Comparison of ENCODE assay signal across 9 cellular contexts in the genomic region with DNA sequence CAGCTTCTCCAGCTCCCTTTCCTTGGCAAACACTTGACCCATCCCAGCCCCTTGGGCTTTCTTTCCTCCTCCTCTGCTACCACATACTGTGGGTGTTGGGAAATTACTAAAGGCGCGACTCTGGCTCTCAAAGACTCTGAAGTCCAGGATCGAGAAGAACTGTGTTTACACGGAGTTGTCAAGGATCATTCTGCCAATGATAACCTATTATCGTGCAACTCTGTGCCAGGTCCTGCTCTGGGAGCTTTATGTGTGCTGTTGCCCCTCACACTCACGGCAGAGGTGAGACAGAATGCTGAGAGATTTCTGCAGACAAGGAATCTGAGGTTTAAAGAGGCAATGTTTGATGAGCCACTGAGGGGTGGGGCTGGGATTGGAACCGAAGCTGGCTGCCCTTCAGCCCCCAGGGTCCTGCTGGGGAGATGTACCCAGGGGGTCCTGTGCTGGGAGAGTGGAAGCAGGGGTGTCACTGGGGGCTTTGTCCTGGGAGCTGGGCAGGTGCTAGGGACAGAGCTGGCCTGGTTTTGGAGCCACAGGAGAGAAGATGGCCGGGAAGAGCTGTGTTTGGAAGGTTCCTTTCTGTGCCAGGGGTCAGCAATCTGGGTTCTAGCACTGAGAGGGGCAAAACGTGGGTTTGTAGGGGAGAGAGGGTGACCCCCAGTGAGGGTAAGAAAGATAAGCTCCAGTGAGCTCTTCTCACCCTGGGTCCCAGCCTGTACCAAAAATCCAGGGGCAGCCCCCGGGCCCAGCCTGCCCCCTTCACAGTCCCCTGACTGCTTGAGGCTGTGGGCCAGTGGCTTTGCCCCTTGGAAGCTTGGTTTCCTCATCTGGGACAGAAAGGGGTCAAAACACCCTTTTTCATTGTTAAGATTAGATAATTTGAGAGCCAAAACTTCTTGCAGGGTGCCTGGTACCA.
DNase-seq lines count a peak whose midpoint lies in the region; ATAC-seq and TF ChIP-seq lines count a peak whose summit lies in the region.
"Had no signal": no experiment of that assay in that cellular context is flagged by ENCODE, and none has a peak within 500 bp of the region (broad histone marks: within the 10 kb centered on the region; RNA-seq: fewer than 3 reads in every experiment).

No MANE protein-coding gene starts in this region.

- DNase-seq in HCT116 (ENCODE audit: low read depth, low spot score) (no peak), right cardiac atrium (no peak), SKM-1 (lab: John Stamatoyannopoulos, UW; ENCODE audit: unreplicated experiment) (no peak), NCI-H1105 (lab: John Stamatoyannopoulos, UW) (no peak)
- no peak for DNase-seq in stimulated activated effector memory CD8-positive, alpha-beta T cell treated with anti-CD3 and anti-CD28 coated beads, Interleukin-12 subunit alpha, Interleukin-12 subunit beta, amount 100 ng/mL, for 72 hours (ENCODE audit: low spot score in 2 of 2)
- DNase-seq in central memory CD4-positive, alpha-beta T cell, result no peak

- H3K4me3 ChIP-seq in HCT116 (replicated peaks in 1 of 2; ENCODE audit: low read depth in 1 of 2, low read length in 2 of 2) (no peak overlapping the region), WI38 (ENCODE audit: low read depth, low read length) (0 out of 2 replicates have a peak overlapping the region, but pooled peaks have one; percentile 4), right cardiac atrium (ENCODE audit: low read length) (no peak overlapping the region)
- H3K4me3 ChIP-seq: adrenal gland had no signal

- H3K9ac ChIP-seq in HCT116 (ENCODE audit: low read length), result peak overlapping the region; percentile 34

- TF ChIP-seq CTCF in HCT116 (IDR thresholded peaks at IDR 0.05 in 2 of 3, conservative IDR thresholded peaks at IDR 0.05 in 1 of 3; ENCODE audit: borderline replicate concordance in 1 of 3, insufficient read depth in 1 of 3, low read depth in 2 of 3, low read length in 2 of 3) (no peak), WI38 (IDR thresholded peaks at IDR 0.05; ENCODE audit: low read depth, low read length) (no peak)

- H3K79me2 ChIP-seq in HCT116 (ENCODE audit: insufficient read depth, low read length), result peaks cover 99% of the 10 kb centered on the region

- RAD21 ChIA-PET in HCT116 (lab: Charles Lee; ENCODE audit: low non-redundant PET in 1 of 2, low total read pairs in 2 of 2, uncharacterized antibody in 2 of 2, unreplicated experiment in 2 of 2), result no interaction called here

- no peak overlapping the region for H2AFZ ChIP-seq in HCT116 (ENCODE audit: low read depth, low read length, poor library complexity, severe bottlenecking)

- H3K27ac Mint-ChIP-seq in stimulated activated effector memory CD8-positive, alpha-beta T cell treated with anti-CD3 and anti-CD28 coated beads, Interleukin-12 subunit alpha, Interleukin-12 subunit beta, amount 100 ng/mL, for 72 hours, result peak overlapping the region; percentile 99

- H3K27ac ChIP-seq in HCT116 (ENCODE audit: low read depth, low read length), result no peak overlapping the region
- H3K27ac ChIP-seq in right cardiac atrium (ENCODE audit: low read length), result peak overlapping the region; percentile 68

- no peaks in the 10 kb centered on the region for H3K9me2 ChIP-seq in HCT116 (ENCODE audit: insufficient read depth)

- ATAC-seq in HCT116 (no peak), right cardiac atrium (peak; percentile 4 to 14), HG03175 (IDR thresholded peaks at IDR 0.05; ENCODE audit: unreplicated experiment) (no peak)
- peak; percentile 14 for ATAC-seq in stimulated activated effector memory CD8-positive, alpha-beta T cell treated with anti-CD3 and anti-CD28 coated beads, Interleukin-12 subunit alpha, Interleukin-12 subunit beta, amount 100 ng/mL, for 72 hours

- intact Hi-C loops in HCT116 (cut with micrococcal nuclease), result no loop called here
- intact Hi-C loops in right cardiac atrium (cut with DNase I), result no loop called here

- H3K27me3 ChIP-seq in HCT116 (ENCODE audit: insufficient read depth, low read length), result no peaks in the 10 kb centered on the region
- no peaks in the 10 kb centered on the region for H3K27me3 ChIP-seq in right cardiac atrium (ENCODE audit: control insufficient read depth, insufficient read depth)
- H3K27me3 ChIP-seq: adrenal gland had no signal

- WGBS in right cardiac atrium, result 34% methylated on average over 10 of the region's 10 CpGs

- peaks cover 29% of the 10 kb centered on the region for H3K36me3 Mint-ChIP-seq in stimulated activated effector memory CD8-positive, alpha-beta T cell treated with anti-CD3 and anti-CD28 coated beads, Interleukin-12 subunit alpha, Interleukin-12 subunit beta, amount 100 ng/mL, for 72 hours

- TF ChIP-seq RAD21 in HCT116 (IDR thresholded peaks at IDR 0.05; ENCODE audit: low read depth), result no peak

- peak overlapping the region; percentile 20; the same call in 1 of the 2 replicates for H3K4me2 ChIP-seq in HCT116 (ENCODE audit: low read length)

- H3K4me3 Mint-ChIP-seq in stimulated activated effector memory CD8-positive, alpha-beta T cell treated with anti-CD3 and anti-CD28 coated beads, Interleukin-12 subunit alpha, Interleukin-12 subunit beta, amount 100 ng/mL, for 72 hours, result peak overlapping the region; percentile 96

- TF ChIP-seq POLR2A in HCT116 (IDR thresholded peaks at IDR 0.05; ENCODE audit: borderline replicate concordance, extremely low read depth, insufficient read depth, insufficient read length), result no peak

- POLR2A ChIA-PET in HCT116 (lab: Charles Lee), result interaction anchor here (2.2 kb wide), 1 partner anchor 10 kb away, joined by 13 read pairs; no protein-coding TSS in a partner anchor

- no peaks in the 10 kb centered on the region for H4K20me1 ChIP-seq in HCT116 (ENCODE audit: insufficient read depth)

- H3K36me3 ChIP-seq in HCT116 (ENCODE audit: control insufficient read depth in 1 of 2, insufficient read depth in 2 of 2, low read length in 2 of 2), result peaks cover 0 to 10% of the 10 kb centered on the region in 2 experiments; a peak in 2 of 4 replicates
- H3K36me3 ChIP-seq: adrenal gland had no signal

- H3K4me1 ChIP-seq in HCT116 (ENCODE audit: control insufficient read depth in 1 of 2, insufficient read depth in 2 of 2, low read length in 2 of 2) (peaks cover 54 to 95% of the 10 kb centered on the region in 2 experiments), right cardiac atrium (ENCODE audit: control insufficient read depth, insufficient read depth, low read length) (peaks cover 33% of the 10 kb centered on the region)

- H3K9me3 ChIP-seq in HCT116 (ENCODE audit: control insufficient read depth in 1 of 2, insufficient read depth in 1 of 2, low read depth in 1 of 2, low read length in 2 of 2) (no peaks in the 10 kb centered on the region), right cardiac atrium (ENCODE audit: control insufficient read depth, low read length) (no peaks in the 10 kb centered on the region)
- H3K9me3 ChIP-seq: adrenal gland had no signal

- H3K4me1 Mint-ChIP-seq in stimulated activated effector memory CD8-positive, alpha-beta T cell treated with anti-CD3 and anti-CD28 coated beads, Interleukin-12 subunit alpha, Interleukin-12 subunit beta, amount 100 ng/mL, for 72 hours, result peaks cover 93% of the 10 kb centered on the region

- no peaks in the 10 kb centered on the region for H3K9me3 Mint-ChIP-seq in stimulated activated effector memory CD8-positive, alpha-beta T cell treated with anti-CD3 and anti-CD28 coated beads, Interleukin-12 subunit alpha, Interleukin-12 subunit beta, amount 100 ng/mL, for 72 hours

- CTCF ChIA-PET in HCT116 (lab: Charles Lee), result no interaction called here

- no TSS peak for BruUV-seq in HCT116 (replicated peaks; lab: Mats Ljungman, UMichigan)

TF ChIP-seq in HCT116, 20 proteins besides CTCF, POLR2A, EP300 and RAD21:
- TF ChIP-seq EGR1 (IDR thresholded peaks at IDR 0.05; ENCODE audit: low read depth) (no peak), ZFX (IDR thresholded peaks at IDR 0.05) (no peak), ELF1 (IDR thresholded peaks at IDR 0.05; ENCODE audit: borderline replicate concordance, low read depth) (no peak), TCF7L2 (IDR thresholded peaks at IDR 0.05; ENCODE audit: borderline replicate concordance, extremely low read depth, insufficient read depth, insufficient read length) (no peak), ATF3 (IDR thresholded peaks at IDR 0.05) (no peak)
- TF ChIP-seq, protein P1, sequence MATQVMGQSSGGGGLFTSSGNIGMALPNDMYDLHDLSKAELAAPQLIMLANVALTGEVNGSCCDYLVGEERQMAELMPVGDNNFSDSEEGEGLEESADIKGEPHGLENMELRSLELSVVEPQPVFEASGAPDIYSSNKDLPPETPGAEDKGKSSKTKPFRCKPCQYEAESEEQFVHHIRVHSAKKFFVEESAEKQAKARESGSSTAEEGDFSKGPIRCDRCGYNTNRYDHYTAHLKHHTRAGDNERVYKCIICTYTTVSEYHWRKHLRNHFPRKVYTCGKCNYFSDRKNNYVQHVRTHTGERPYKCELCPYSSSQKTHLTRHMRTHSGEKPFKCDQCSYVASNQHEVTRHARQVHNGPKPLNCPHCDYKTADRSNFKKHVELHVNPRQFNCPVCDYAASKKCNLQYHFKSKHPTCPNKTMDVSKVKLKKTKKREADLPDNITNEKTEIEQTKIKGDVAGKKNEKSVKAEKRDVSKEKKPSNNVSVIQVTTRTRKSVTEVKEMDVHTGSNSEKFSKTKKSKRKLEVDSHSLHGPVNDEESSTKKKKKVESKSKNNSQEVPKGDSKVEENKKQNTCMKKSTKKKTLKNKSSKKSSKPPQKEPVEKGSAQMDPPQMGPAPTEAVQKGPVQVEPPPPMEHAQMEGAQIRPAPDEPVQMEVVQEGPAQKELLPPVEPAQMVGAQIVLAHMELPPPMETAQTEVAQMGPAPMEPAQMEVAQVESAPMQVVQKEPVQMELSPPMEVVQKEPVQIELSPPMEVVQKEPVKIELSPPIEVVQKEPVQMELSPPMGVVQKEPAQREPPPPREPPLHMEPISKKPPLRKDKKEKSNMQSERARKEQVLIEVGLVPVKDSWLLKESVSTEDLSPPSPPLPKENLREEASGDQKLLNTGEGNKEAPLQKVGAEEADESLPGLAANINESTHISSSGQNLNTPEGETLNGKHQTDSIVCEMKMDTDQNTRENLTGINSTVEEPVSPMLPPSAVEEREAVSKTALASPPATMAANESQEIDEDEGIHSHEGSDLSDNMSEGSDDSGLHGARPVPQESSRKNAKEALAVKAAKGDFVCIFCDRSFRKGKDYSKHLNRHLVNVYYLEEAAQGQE (IDR thresholded peaks at IDR 0.05; ENCODE audit: low read depth), result no peak

Comparison
In these comparisons a context has a peak if more than half of its experiments do, and no peak if none do; other contexts are left out.
1. ATAC-seq: peak in right cardiac atrium (2 of 2) and stimulated activated effector memory CD8-positive, alpha-beta T cell treated with anti-CD3 and anti-CD28 coated beads, Interleukin-12 subunit alpha, Interleukin-12 subunit beta, amount 100 ng/mL, for 72 hours (single experiment); none in HCT116 (single experiment) and HG03175 (single experiment).